1 cellular context compared by ENCODE assay signal in the genomic region with DNA sequence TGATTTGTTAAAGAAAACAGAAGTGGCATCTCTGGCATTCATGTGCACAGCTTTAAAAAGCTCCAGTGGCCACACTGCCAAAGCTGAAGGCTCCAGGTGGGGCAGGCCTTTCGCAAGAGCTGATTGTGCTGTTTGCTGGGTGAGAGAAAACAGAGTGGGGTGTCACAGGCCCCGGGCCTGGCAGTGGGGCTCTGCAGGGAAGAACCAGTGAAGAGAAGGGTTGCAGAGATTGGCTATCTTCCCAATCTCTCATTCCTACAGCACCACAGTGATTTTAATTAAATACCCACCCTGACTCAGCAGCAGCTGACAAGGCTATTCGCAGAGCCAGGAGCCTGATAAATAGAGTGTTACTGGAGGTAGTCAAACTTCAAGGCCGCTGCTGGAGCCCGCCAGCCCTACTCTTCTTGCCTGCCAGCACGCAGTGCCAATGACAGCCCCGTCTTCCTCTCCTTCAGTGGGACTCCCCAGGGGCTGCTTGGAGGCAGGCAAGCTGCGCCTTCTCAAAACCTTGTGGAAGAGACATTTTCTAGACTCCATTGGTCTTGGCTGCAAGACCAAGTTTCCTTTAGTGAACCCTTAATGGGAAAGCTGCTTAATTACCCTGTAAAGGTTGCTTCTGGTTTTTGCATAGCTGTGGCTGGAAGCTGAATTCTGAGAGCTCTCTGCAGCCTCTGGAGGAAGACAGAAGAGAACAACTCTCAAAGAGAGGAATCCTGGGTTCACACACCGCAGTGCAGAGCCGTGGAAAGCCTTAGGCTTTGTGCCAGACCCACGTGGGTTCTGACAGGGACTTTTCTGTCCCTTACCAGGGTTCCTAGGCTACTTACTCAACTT.
TF ChIP-seq lines count a peak whose summit lies in the region.

No MANE protein-coding gene starts in this region.

TF ChIP-seq in IMR-90, 13 proteins besides CTCF, POLR2A, EP300 and RAD21 (continued from another document):
- TF ChIP-seq SMC3 (IDR thresholded peaks at IDR 0.05; ENCODE audit: low read depth, low read length): no peak
- TF ChIP-seq RCOR1 (IDR thresholded peaks at IDR 0.05; ENCODE audit: insufficient replicate concordance, low read length): no peak
- no peak for TF ChIP-seq CHD1 (IDR thresholded peaks at IDR 0.05; ENCODE audit: low read depth, low read length)
